In the genomic region with DNA sequence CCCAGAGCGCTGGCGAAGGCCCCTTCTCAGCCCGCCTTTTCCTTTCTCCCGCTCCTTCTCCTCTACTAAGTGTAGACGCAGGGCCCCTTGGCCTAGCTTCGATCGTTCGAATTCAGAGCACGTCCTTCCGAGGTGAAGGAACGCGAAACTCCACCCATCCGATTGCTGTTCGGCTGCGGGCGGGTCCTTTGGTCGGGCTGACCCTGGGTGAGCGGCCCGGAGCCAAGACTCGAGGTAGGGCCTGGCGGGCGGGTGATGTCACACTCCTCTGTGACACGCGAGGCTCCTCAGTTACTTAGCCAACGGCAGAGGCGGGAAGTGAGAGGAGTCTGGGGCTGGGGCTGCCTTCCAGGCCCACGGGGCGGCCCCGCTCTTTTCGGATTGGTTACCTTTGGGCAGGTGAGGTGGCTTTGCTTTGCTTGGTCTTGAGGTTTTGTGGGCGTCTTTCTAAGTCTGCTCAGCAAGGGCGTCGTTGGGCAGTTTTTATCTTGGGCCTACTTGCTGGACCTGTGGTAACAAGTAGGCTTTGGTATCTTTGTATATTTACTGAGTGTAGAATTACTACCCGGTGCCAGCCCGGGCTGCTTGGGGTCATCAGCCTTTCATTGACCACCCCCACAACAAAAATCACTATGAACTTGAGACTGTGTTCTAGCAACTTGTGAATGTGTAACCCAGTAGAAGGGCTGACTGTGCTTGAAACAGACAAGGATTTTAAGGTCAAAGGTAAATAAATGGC, we compare ENCODE assay signal across 8 cellular contexts. TPM values are rescaled to one million over a fixed set of nuclear protein-coding genes. Genes with fewer than 3 reads are reported as not detected.
DNase-seq lines count a peak whose midpoint lies in the region; ATAC-seq, FAIRE-seq and TF ChIP-seq lines count a peak whose summit lies in the region.

No MANE protein-coding gene starts in this region.

- peaks cover 21% of the 10 kb centered on the region for H3K4me1 Mint-ChIP-seq in Caco-2 (ENCODE audit: low read depth, unreplicated experiment)

- FAIRE-seq in HTR-8/SVneo (lab: Jason Lieb, UNC) = no peak

- TF ChIP-seq CTCF in Caco-2 (IDR thresholded peaks at IDR 0.05; ENCODE audit: insufficient read depth in 1 of 2, low read depth in 1 of 2, low read length in 1 of 2, severe bottlenecking in 1 of 2, unreplicated experiment in 1 of 2) (no peak), foreskin keratinocyte (conservative IDR thresholded peaks at IDR 0.05) (no peak), suprapubic skin (IDR thresholded peaks at IDR 0.05) (no peak)

- TSS peak; percentile 99 for BruUV-seq in Caco-2 (replicated peaks; lab: Mats Ljungman, UMichigan)

- no peaks in the 10 kb centered on the region for H3K27me3 ChIP-seq in Caco-2 (replicated peaks; ENCODE audit: control insufficient read depth, insufficient read depth, low read length)
- H3K27me3 ChIP-seq in foreskin keratinocyte = no peaks in the 10 kb centered on the region
- H3K27me3 ChIP-seq in suprapubic skin = no peaks in the 10 kb centered on the region

- CTCF ChIA-PET in Caco-2 (lab: Charles Lee) = interaction anchor here (0.5 to 1.4 kb wide), 58 partner anchors 9 to 1566 kb away, joined by 3 to 22 read pairs (median 4); a partner anchor contains a TSS

- intact Hi-C loops in Caco-2 (cut with micrococcal nuclease; ENCODE audit: unreplicated experiment) = loop anchor here (1.0 kb wide), 4 partner anchors 21 to 98 kb away; a partner anchor contains a TSS

- H3K4me3 Mint-ChIP-seq in Caco-2 (ENCODE audit: unreplicated experiment) = peak overlapping the region; percentile 87

- no peaks in the 10 kb centered on the region for H3K9me3 Mint-ChIP-seq in Caco-2 (ENCODE audit: unreplicated experiment)

- no peak for TF ChIP-seq EP300 in suprapubic skin (IDR thresholded peaks at IDR 0.05)

- DNase-seq in Caco-2 (peak; percentile 93), HTR-8/SVneo (ENCODE audit: insufficient read length, low spot score) (peak; percentile 70), SIG-M5 (lab: John Stamatoyannopoulos, UW) (peak; percentile 53), activated gamma-delta T cell treated with Interleukin-2 at 50 U/mL for 16 hours (peak; percentile 84), foreskin keratinocyte (peak; percentile 75 to 82), nucleus accumbens (lab: John Stamatoyannopoulos, UW) (peak in 33 of 56 donors; percentile 26 to 92 (median 73)), suprapubic skin (ENCODE audit: low spot score in 2 of 2) (peak; percentile 96 to 97)

- POLR2A ChIA-PET in Caco-2 (lab: Charles Lee) = interaction anchor here (0.5 to 1.6 kb wide), 35 partner anchors 8 to 610 kb away, joined by 3 to 25 read pairs (median 6); a partner anchor contains a TSS

- H3K4me1 ChIP-seq in Caco-2 (peaks cover 16% of the 10 kb centered on the region), foreskin keratinocyte (peaks cover 12% of the 10 kb centered on the region), suprapubic skin (peaks cover 49% of the 10 kb centered on the region)

- peak overlapping the region; percentile 96 for H3K27ac Mint-ChIP-seq in Caco-2 (ENCODE audit: unreplicated experiment)

- H3K9me3 ChIP-seq in Caco-2 (no peaks in the 10 kb centered on the region), suprapubic skin (no peaks in the 10 kb centered on the region)

- ATAC-seq in GM21423 (IDR thresholded peaks at IDR 0.05; ENCODE audit: unreplicated experiment) = peak; percentile 52
- peak; percentile 74 for ATAC-seq in foreskin keratinocyte

- peak overlapping the region; percentile 67 for H3K4me3 ChIP-seq in Caco-2 (ENCODE audit: low read depth, low read length)
- peak overlapping the region; percentile 76 for H3K4me3 ChIP-seq in suprapubic skin

- peaks cover 54% of the 10 kb centered on the region for H3K36me3 Mint-ChIP-seq in Caco-2 (ENCODE audit: insufficient read depth, unreplicated experiment)

- no peaks in the 10 kb centered on the region; the same call in 1 of the 2 replicates for H3K36me3 ChIP-seq in Caco-2 (ENCODE audit: control insufficient read depth, insufficient read depth, low read length)
- H3K36me3 ChIP-seq in suprapubic skin = no peaks in the 10 kb centered on the region

- H3K27me3 Mint-ChIP-seq in Caco-2 (ENCODE audit: insufficient read depth, unreplicated experiment) = no peaks in the 10 kb centered on the region

- 0% methylated on average over 25 of the region's 35 CpGs for WGBS in suprapubic skin

- H3K27ac ChIP-seq in foreskin keratinocyte = peak overlapping the region; percentile 82
- peak overlapping the region; percentile 99 for H3K27ac ChIP-seq in suprapubic skin

- TF ChIP-seq POLR2A in suprapubic skin (IDR thresholded peaks at IDR 0.05) = no peak

RNA-seq across cellular contexts. Expression of a gene that starts 0.7 kb away (rescaled TPM):
- total RNA-seq in Caco-2 (2022) (826 and 867 TPM in 2 replicates), foreskin keratinocyte (391 and 403 TPM in 2 replicates), suprapubic skin (100 to 1,000 TPM; 292 to 468 (median 377) TPM)
- 306 and 343 TPM in 2 replicates for polyA plus RNA-seq in foreskin keratinocyte

RNA-seq across cellular contexts. Expression of a gene that starts 34.8 kb away (rescaled TPM):
- 9.2 and 10.7 TPM in 2 replicates for total RNA-seq in Caco-2 (2022)
- 9.5 and 10.6 TPM in 2 replicates for total RNA-seq in foreskin keratinocyte
- 3.8 and 4.2 TPM in 2 replicates for polyA plus RNA-seq in foreskin keratinocyte
- total RNA-seq in suprapubic skin = 1 to 10 TPM; 3.2 to 8.4 (median 6.7) TPM

Comparison
In these comparisons a context has a peak if more than half of its experiments do, and no peak if none do; other contexts are left out.
1. Peak in every context shown above with its lines: DNase-seq, ATAC-seq, H3K4me3 ChIP-seq and H3K27ac ChIP-seq.